In genomic region chr1:119910617-119911016, GRCh38 we compare ENCODE assay signal across 1 cellular context.
TF ChIP-seq lines count a peak whose summit lies in the region.

No MANE protein-coding gene starts in this region.

TF ChIP-seq in GM23338, 12 proteins besides CTCF, POLR2A, EP300 and RAD21 (continued from another document):
- TF ChIP-seq ZNF462 (CRISPR knock-in tag; IDR thresholded peaks at IDR 0.05), result no peak
- no peak for TF ChIP-seq POLR2AphosphoS5 (IDR thresholded peaks at IDR 0.05; ENCODE audit: low read depth)
- TF ChIP-seq EZH2phosphoT487 (IDR thresholded peaks at IDR 0.05; ENCODE audit: unreplicated experiment), result no peak
- no peak for TF ChIP-seq ZNF114 (CRISPR knock-in tag; IDR thresholded peaks at IDR 0.05)
- TF ChIP-seq REST (IDR thresholded peaks at IDR 0.05; ENCODE audit: unreplicated experiment), result no peak
- no peak for TF ChIP-seq STAT1 (IDR thresholded peaks at IDR 0.05; ENCODE audit: unreplicated experiment)
